In the genomic region with DNA sequence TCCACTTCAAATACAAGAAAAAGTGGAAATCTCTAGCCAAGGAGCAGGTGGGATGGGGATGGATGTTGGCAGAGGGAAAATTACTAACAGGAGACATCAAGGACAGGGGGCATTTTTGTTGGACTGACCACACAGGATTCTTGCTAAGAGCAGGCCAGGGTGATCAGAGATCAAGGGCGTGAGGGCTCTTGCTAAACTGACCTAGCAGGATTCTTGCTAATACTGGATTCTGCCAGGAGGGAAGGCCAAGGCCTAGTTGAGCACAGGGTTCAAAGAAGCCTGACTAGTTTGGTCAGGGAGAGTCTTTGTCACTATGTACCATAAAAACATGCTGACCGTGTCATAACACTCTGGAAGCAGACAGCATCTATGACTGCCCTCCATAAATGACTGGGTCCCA, we compare ENCODE assay signal across 38 cellular contexts.
"Had no signal": no experiment of that assay in that cellular context is flagged by ENCODE, and none has a peak within 500 bp of the region (broad histone marks: within the 10 kb centered on the region; RNA-seq: fewer than 3 reads in every experiment).

No MANE protein-coding gene starts in this region.

- DNase-seq: activated effector memory CD4-positive, alpha-beta T cell treated with anti-CD3 and anti-CD28 coated beads, Interleukin-2, amount 50 U/mL, for 16 hours; activated effector memory CD4-positive, alpha-beta T cell treated with Interleukin-2 at 50 U/mL for 16 hours; activated gamma-delta T cell; activated gamma-delta T cell treated with Interleukin-2 at 50 U/mL for 16 hours; activated naive CD4-positive, alpha-beta T cell; activated naive CD4-positive, alpha-beta T cell treated with anti-CD3 and anti-CD28 coated beads for 36 hours; activated naive CD4-positive, alpha-beta T cell treated with anti-CD3 and anti-CD28 coated beads, Interleukin-2, amount 10 ng/mL, durations not matched to agents 7 days and 5 days; activated naive CD4-positive, alpha-beta T cell treated with anti-CD3 and anti-CD28 coated beads, Interleukin-2, amount 50 U/mL, for 16 hours; activated naive CD4-positive, alpha-beta T cell treated with Interleukin-2 at 50 U/mL for 16 hours; activated naive CD8-positive, alpha-beta T cell treated with anti-CD3 and anti-CD28 coated beads for 36 hours; activated naive CD8-positive, alpha-beta T cell treated with anti-CD3 and anti-CD28 coated beads, Interleukin-2, amount 10 ng/mL, durations not matched to agents 7 days and 5 days; activated naive CD8-positive, alpha-beta T cell treated with anti-CD3 and anti-CD28 coated beads, Interleukin-2, amount 50 U/mL, for 24 hours; activated T-cell treated with anti-CD3 and anti-CD28 coated beads, Interleukin-2, amount 50 U/mL, for 1 hour; activated T-cell treated with anti-CD3 and anti-CD28 coated beads, Interleukin-2, amount 50 U/mL, for 24 hours; activated T-cell treated with anti-CD3 and anti-CD28 coated beads, Interleukin-2, amount 50 U/mL, for 4 hours; activated T-cell treated with anti-CD3 and anti-CD28 coated beads, Interleukin-2, amount 50 U/mL, for 48 hours; activated T-cell treated with anti-CD3 and anti-CD28 coated beads, Interleukin-2, amount 50 U/mL, for 72 hours; adrenal gland; amniotic stem cell; amygdala; anterior cingulate cortex; aorta; body of pancreas; brain microvascular endothelial cell; caudate nucleus; central memory CD4-positive, alpha-beta T cell; cerebellar nuclear complex had no signal

- H3K4me3 ChIP-seq: adrenal gland, ascending aorta, body of pancreas, breast epithelium, cardiac muscle cell had no signal

- H3K27ac ChIP-seq: adrenal gland, ascending aorta, body of pancreas, brain microvascular endothelial cell, cardiac muscle cell had no signal

- H3K4me3 Mint-ChIP-seq: activated naive CD4-positive, alpha-beta T cell treated with anti-CD3 and anti-CD28 coated beads for 36 hours; activated naive CD4-positive, alpha-beta T cell treated with anti-CD3 and anti-CD28 coated beads, Interleukin-2, amount 10 ng/mL, durations not matched to agents 7 days and 5 days; activated naive CD4-positive, alpha-beta T cell treated with anti-CD3 and anti-CD28 coated beads, Interleukin-2, amount 50 U/mL, for 24 hours; activated naive CD8-positive, alpha-beta T cell; activated naive CD8-positive, alpha-beta T cell treated with anti-CD3 and anti-CD28 coated beads for 36 hours; activated naive CD8-positive, alpha-beta T cell treated with anti-CD3 and anti-CD28 coated beads, Interleukin-2, amount 10 ng/mL, durations not matched to agents 7 days and 5 days; activated naive CD8-positive, alpha-beta T cell treated with anti-CD3 and anti-CD28 coated beads, Interleukin-2, amount 50 U/mL, for 24 hours; activated T-cell treated with anti-CD3 and anti-CD28 coated beads, Interleukin-2, amount 50 U/mL, for 24 hours; activated T-cell treated with anti-CD3 and anti-CD28 coated beads, Interleukin-2, amount 50 U/mL, for 4 hours; activated T-cell treated with anti-CD3 and anti-CD28 coated beads, Interleukin-2, amount 50 U/mL, for 72 hours; activated T-helper 1 cell treated with anti-CD3 and anti-CD28 coated beads, Interleukin-12 subunit alpha, Interleukin-12 subunit beta, Interleukin-2, Interleukin-4 antibody, amounts not matched to agents 30 ng/mL and 10 ng/mL and 1 ng/mL, durations not matched to agents 14 hours and 24 hours and 36 hours; activated T-helper 17 cell treated with anti-CD3 and anti-CD28 coated beads, Interleukin-2, amount 50 U/mL, for 72 hours; brain; central memory CD8-positive, alpha-beta T cell had no signal

- H3K36me3 Mint-ChIP-seq: activated naive CD4-positive, alpha-beta T cell treated with anti-CD3 and anti-CD28 coated beads, Interleukin-2, amount 10 ng/mL, durations not matched to agents 7 days and 5 days; activated naive CD4-positive, alpha-beta T cell treated with anti-CD3 and anti-CD28 coated beads, Interleukin-2, amount 50 U/mL, for 24 hours; activated naive CD8-positive, alpha-beta T cell; activated naive CD8-positive, alpha-beta T cell treated with anti-CD3 and anti-CD28 coated beads for 36 hours; activated naive CD8-positive, alpha-beta T cell treated with anti-CD3 and anti-CD28 coated beads, Interleukin-2, amount 10 ng/mL, durations not matched to agents 7 days and 5 days; brain had no signal

- H3K27ac Mint-ChIP-seq: activated naive CD4-positive, alpha-beta T cell treated with anti-CD3 and anti-CD28 coated beads for 36 hours; activated naive CD4-positive, alpha-beta T cell treated with anti-CD3 and anti-CD28 coated beads, Interleukin-2, amount 10 ng/mL, durations not matched to agents 7 days and 5 days; activated naive CD4-positive, alpha-beta T cell treated with anti-CD3 and anti-CD28 coated beads, Interleukin-2, amount 50 U/mL, for 24 hours; activated naive CD4-positive, alpha-beta T cell treated with anti-CD3 and anti-CD28 coated beads, Interleukin-2, amount 50 U/mL, for 72 hours; activated naive CD8-positive, alpha-beta T cell; activated naive CD8-positive, alpha-beta T cell treated with anti-CD3 and anti-CD28 coated beads for 36 hours; activated naive CD8-positive, alpha-beta T cell treated with anti-CD3 and anti-CD28 coated beads, Interleukin-2, amount 10 ng/mL, durations not matched to agents 7 days and 5 days; activated naive CD8-positive, alpha-beta T cell treated with anti-CD3 and anti-CD28 coated beads, Interleukin-2, amount 50 U/mL, for 24 hours; activated T-cell treated with anti-CD3 and anti-CD28 coated beads, Interleukin-2, amount 50 U/mL, for 24 hours; activated T-cell treated with anti-CD3 and anti-CD28 coated beads, Interleukin-2, amount 50 U/mL, for 72 hours; activated T-helper 1 cell treated with anti-CD3 and anti-CD28 coated beads, Interleukin-12 subunit alpha, Interleukin-12 subunit beta, Interleukin-2, Interleukin-4 antibody, amounts not matched to agents 30 ng/mL and 10 ng/mL and 1 ng/mL, durations not matched to agents 14 hours and 24 hours and 36 hours; activated T-helper 17 cell treated with anti-CD3 and anti-CD28 coated beads, Interleukin-2, amount 50 U/mL, for 72 hours; activated T-helper 2 cell treated with anti-CD3 and anti-CD28 coated beads, Interferon-gamma antibody, Interleukin-2, Interleukin-4, amounts not matched to agents 10 μg/mL and 5 μg/mL and 100 μg/mL, durations not matched to agents 14 hours and 24 hours and 36 hours; brain had no signal

- H3K36me3 ChIP-seq: adrenal gland, ascending aorta, brain microvascular endothelial cell, breast epithelium, cardiac muscle cell had no signal

- ATAC-seq: activated naive CD4-positive, alpha-beta T cell treated with anti-CD3 and anti-CD28 coated beads, Interleukin-2, amount 50 U/mL, for 72 hours; activated naive CD8-positive, alpha-beta T cell treated with anti-CD3 and anti-CD28 coated beads, Interleukin-2, amount 50 U/mL, for 24 hours; activated T-cell treated with anti-CD3 and anti-CD28 coated beads, Interleukin-2, amount 50 U/mL, for 4 hours; activated T-cell treated with anti-CD3 and anti-CD28 coated beads, Interleukin-2, amount 50 U/mL, for 72 hours; activated T-helper 17 cell treated with anti-CD3 and anti-CD28 coated beads, Interleukin-2, amount 50 U/mL, for 72 hours; body of pancreas had no signal

- H3K9me3 ChIP-seq: adrenal gland, ascending aorta, body of pancreas, breast epithelium had no signal

- H3K4me1 Mint-ChIP-seq: activated naive CD4-positive, alpha-beta T cell treated with anti-CD3 and anti-CD28 coated beads, Interleukin-2, amount 10 ng/mL, durations not matched to agents 7 days and 5 days; activated naive CD4-positive, alpha-beta T cell treated with anti-CD3 and anti-CD28 coated beads, Interleukin-2, amount 50 U/mL, for 24 hours; activated naive CD8-positive, alpha-beta T cell treated with anti-CD3 and anti-CD28 coated beads for 36 hours; activated naive CD8-positive, alpha-beta T cell treated with anti-CD3 and anti-CD28 coated beads, Interleukin-2, amount 10 ng/mL, durations not matched to agents 7 days and 5 days; activated naive CD8-positive, alpha-beta T cell treated with anti-CD3 and anti-CD28 coated beads, Interleukin-2, amount 50 U/mL, for 24 hours; activated T-helper 17 cell treated with anti-CD3 and anti-CD28 coated beads, Interleukin-2, amount 50 U/mL, for 72 hours; brain; central memory CD8-positive, alpha-beta T cell had no signal

- H3K27me3 Mint-ChIP-seq: activated naive CD4-positive, alpha-beta T cell treated with anti-CD3 and anti-CD28 coated beads, Interleukin-2, amount 10 ng/mL, durations not matched to agents 7 days and 5 days; activated naive CD4-positive, alpha-beta T cell treated with anti-CD3 and anti-CD28 coated beads, Interleukin-2, amount 50 U/mL, for 24 hours; activated naive CD8-positive, alpha-beta T cell; activated naive CD8-positive, alpha-beta T cell treated with anti-CD3 and anti-CD28 coated beads for 36 hours; activated naive CD8-positive, alpha-beta T cell treated with anti-CD3 and anti-CD28 coated beads, Interleukin-2, amount 10 ng/mL, durations not matched to agents 7 days and 5 days; activated naive CD8-positive, alpha-beta T cell treated with anti-CD3 and anti-CD28 coated beads, Interleukin-2, amount 50 U/mL, for 24 hours; activated T-cell treated with anti-CD3 and anti-CD28 coated beads, Interleukin-2, amount 50 U/mL, for 24 hours; activated T-helper 17 cell treated with anti-CD3 and anti-CD28 coated beads, Interleukin-2, amount 50 U/mL, for 72 hours; brain; central memory CD8-positive, alpha-beta T cell had no signal

- H3K4me1 ChIP-seq: adrenal gland, ascending aorta, body of pancreas, breast epithelium had no signal

- H3K27me3 ChIP-seq: adrenal gland, ascending aorta, body of pancreas, brain microvascular endothelial cell, breast epithelium, cardiac muscle cell had no signal

- H3K9me3 Mint-ChIP-seq: activated naive CD8-positive, alpha-beta T cell treated with anti-CD3 and anti-CD28 coated beads for 36 hours had no signal
